In genomic region chr13:62327367-62327766, GRCh38 we compare ENCODE assay signal across 22 cellular contexts.
DNase-seq lines count a peak whose midpoint lies in the region; ATAC-seq, FAIRE-seq and TF ChIP-seq lines count a peak whose summit lies in the region.
"Had no signal": no experiment of that assay in that cellular context is flagged by ENCODE, and none has a peak within 500 bp of the region (broad histone marks: within the 10 kb centered on the region; RNA-seq: fewer than 3 reads in every experiment).

No MANE protein-coding gene starts in this region.

- no peak for TF ChIP-seq CTCF in HEK293 (tag by site-specific recombination; IDR thresholded peaks at IDR 0.05)

- H3K9ac ChIP-seq in trophoblast cell (ENCODE audit: low read length), result peak overlapping the region; percentile 40
- H3K9ac ChIP-seq: BLaER1 had no signal

- TF ChIP-seq POLR2A in GM12892 (IDR thresholded peaks at IDR 0.05; ENCODE audit: low read depth, low read length), result no peak

- H3K27ac ChIP-seq in HEK293 (ENCODE audit: extremely low read depth, low read depth, low read length) (no peak overlapping the region), trophoblast cell (ENCODE audit: low read depth, low read length) (no peak overlapping the region)
- H3K27ac ChIP-seq: BLaER1 had no signal

- ATAC-seq in GM18861 (IDR thresholded peaks at IDR 0.05; ENCODE audit: unreplicated experiment) (no peak), HG03460 (IDR thresholded peaks at IDR 0.05; ENCODE audit: unreplicated experiment) (no peak)
- ATAC-seq: GM12878 had no signal

- H4K91ac ChIP-seq in trophoblast cell (ENCODE audit: low read depth, low read length), result no peak overlapping the region

- H3K4ac ChIP-seq in trophoblast cell (ENCODE audit: low read depth, low read length), result no peak overlapping the region

- H3K23ac ChIP-seq in trophoblast cell (ENCODE audit: low read length), result no peak overlapping the region

- no peak overlapping the region for H3K4me3 ChIP-seq in HEK293 (ENCODE audit: low read depth, low read length)
- no peak overlapping the region for H3K4me3 ChIP-seq in trophoblast cell (ENCODE audit: low read depth, low read length)
- H3K4me3 ChIP-seq: BLaER1, GM12878 had no signal

- no peaks in the 10 kb centered on the region for H3K79me1 ChIP-seq in trophoblast cell (ENCODE audit: low read length)

- H3K79me2 ChIP-seq in trophoblast cell (ENCODE audit: control insufficient read depth, insufficient read depth, low read length, poor library complexity), result no peaks in the 10 kb centered on the region

- no peak overlapping the region for H3K14ac ChIP-seq in trophoblast cell (ENCODE audit: low read length)

- H3K36me3 ChIP-seq in HEK293 (ENCODE audit: control insufficient read depth in 2 of 2, insufficient read depth in 1 of 2, low read length in 2 of 2) (no peaks in the 10 kb centered on the region), trophoblast cell (ENCODE audit: control insufficient read depth in 1 of 2, insufficient read depth in 2 of 2, low read length in 2 of 2) (no peaks in the 10 kb centered on the region)
- H3K36me3 ChIP-seq: BE2C, BLaER1 had no signal

- POLR2A ChIA-PET in HEK293 (lab: Yijun Ruan, JAX), result no interaction called here

- CTCF ChIA-PET in HEK293 (lab: Yijun Ruan, JAX), result interaction anchor here (0.6 kb wide), 1 partner anchor 316 kb away, joined by 3 read pairs; no protein-coding TSS in a partner anchor

- H3K27me3 ChIP-seq in trophoblast cell (ENCODE audit: insufficient read depth, low read length), result no peaks in the 10 kb centered on the region
- H3K27me3 ChIP-seq: BE2C, BLaER1 had no signal

- H2BK5ac ChIP-seq in trophoblast cell (ENCODE audit: low read depth, low read length, poor library complexity), result no peak overlapping the region

- H3K9me3 ChIP-seq in HEK293 (ENCODE audit: control insufficient read depth, insufficient read depth, low read depth, low read length) (no peaks in the 10 kb centered on the region), trophoblast cell (ENCODE audit: insufficient read depth, low read depth, low read length) (no peaks in the 10 kb centered on the region)
- H3K9me3 ChIP-seq: BE2C, BLaER1 had no signal

- H2AFZ ChIP-seq in trophoblast cell (ENCODE audit: insufficient read depth, low read length, poor library complexity), result no peak overlapping the region

- FAIRE-seq in GM12892 (lab: Jason Lieb, UNC), result peak; percentile 53
- FAIRE-seq: A204.1, GM12878 had no signal

- H2AK5ac ChIP-seq in trophoblast cell (ENCODE audit: low read length), result no peak overlapping the region

- WGBS in trophoblast cell (ENCODE audit: extremely low coverage, insufficient coverage, insufficient read length), result no CpG with 5 or more reads among the region's 3 CpGs

- no peak overlapping the region for H2BK120ac ChIP-seq in trophoblast cell (ENCODE audit: insufficient read depth, low read length, poor library complexity)

- no peak overlapping the region for H2BK12ac ChIP-seq in trophoblast cell (ENCODE audit: low read length)

- H3K18ac ChIP-seq in trophoblast cell (ENCODE audit: low read length), result no peak overlapping the region

- H3K4me2 ChIP-seq in trophoblast cell (ENCODE audit: low read length), result no peak overlapping the region
- H3K4me2 ChIP-seq: BLaER1 had no signal

- H3K4me1 ChIP-seq in HEK293 (ENCODE audit: control insufficient read depth, insufficient read depth, low read length) (no peaks in the 10 kb centered on the region), trophoblast cell (ENCODE audit: control insufficient read depth in 1 of 2, insufficient read depth in 2 of 2, low read length in 2 of 2) (no peaks in the 10 kb centered on the region)
- H3K4me1 ChIP-seq: BE2C, BLaER1 had no signal

- no peak overlapping the region for H4K12ac ChIP-seq in trophoblast cell (ENCODE audit: low read depth, low read length)

- H4K8ac ChIP-seq in trophoblast cell (ENCODE audit: low read depth, low read length), result no peak overlapping the region

- DNase-seq in GM12892 (ENCODE audit: insufficient read length), result no peak
- no peak for DNase-seq in trophoblast cell
- DNase-seq: 8988T; ACHN; BE2C; C1 segment of cervical spinal cord; CD4-positive, alpha-beta memory T cell; CD4-positive, CD25-positive, alpha-beta regulatory T cell; CD8-positive, alpha-beta memory T cell; COR-L47; DMS 273 treated with DMSO at 0.1 percent for 48 hours; DMS153; DMS79; DND-41; EL; GDM1 had no signal

TF ChIP-seq in HEK293, 187 proteins besides CTCF, POLR2A, EP300 and RAD21:
- TF ChIP-seq ZNF704 (tag by site-specific recombination; IDR thresholded peaks at IDR 0.05) (no peak), HOXC10 (CRISPR knock-in tag; IDR thresholded peaks at IDR 0.05) (no peak), SETDB1 (IDR thresholded peaks at IDR 0.05; ENCODE audit: insufficient read length, low read length) (peak; percentile 61), ZNF473 (tag by site-specific recombination; IDR thresholded peaks at IDR 0.05) (no peak), ZNF146 (tag by site-specific recombination; IDR thresholded peaks at IDR 0.05) (peak; percentile 67; the same call in 1 of the 2 replicates)
